ENCODE assay signal across 14 cellular contexts in the genomic region with DNA sequence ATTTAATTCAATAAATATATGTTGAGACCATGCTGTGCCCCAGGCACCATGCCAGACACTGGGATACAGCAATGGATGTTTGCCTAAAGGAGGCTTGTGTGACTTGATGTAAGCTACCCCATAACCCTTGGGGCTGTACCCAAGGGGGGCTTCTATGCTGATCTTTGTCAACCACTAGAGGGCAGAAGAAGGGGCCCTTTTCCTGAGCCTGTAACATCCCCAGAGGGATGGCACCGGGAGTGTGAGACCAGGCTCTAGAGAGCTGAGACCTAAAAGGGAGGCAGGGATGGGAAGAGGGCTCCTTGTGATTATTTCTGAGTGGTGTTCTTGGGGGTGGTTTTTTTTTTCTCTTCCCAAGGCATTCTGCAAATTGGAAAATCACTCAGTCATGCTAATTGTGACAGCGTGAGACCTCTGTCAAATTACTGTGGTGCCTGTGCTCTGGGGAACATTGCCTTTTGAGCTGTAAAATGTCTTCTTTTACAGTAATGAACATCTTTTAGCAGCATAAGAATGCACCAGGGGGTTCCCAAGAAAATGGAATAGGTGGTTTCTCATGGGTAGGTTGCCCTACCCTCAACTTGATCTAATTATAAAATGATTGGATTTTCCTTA.
A peak's percentile ranks its signal among the peaks of the same experiment; 100 is the strongest.
DNase-seq lines count a peak whose midpoint lies in the region; ATAC-seq, FAIRE-seq and TF ChIP-seq lines count a peak whose summit lies in the region.
"Had no signal": no experiment of that assay in that cellular context is flagged by ENCODE, and none has a peak within 500 bp of the region (broad histone marks: within the 10 kb centered on the region; RNA-seq: fewer than 3 reads in every experiment).

No MANE protein-coding gene starts in this region.

- no TSS peak for BruUV-seq in Caco-2 (replicated peaks; lab: Mats Ljungman, UMichigan)

- no peaks in the 10 kb centered on the region for H3K27me3 ChIP-seq in Caco-2 (replicated peaks; ENCODE audit: control insufficient read depth, insufficient read depth, low read length)
- H3K27me3 ChIP-seq in H7 (ENCODE audit: control insufficient read depth, insufficient read depth, low read length) = no peaks in the 10 kb centered on the region
- no peaks in the 10 kb centered on the region for H3K27me3 ChIP-seq in CD4-positive, alpha-beta T cell (ENCODE audit: control insufficient read depth, insufficient read depth, low read length)

- POLR2A ChIA-PET in Caco-2 (lab: Charles Lee) = interaction anchor here (0.5 kb wide), 1 partner anchor 733 kb away, joined by 4 read pairs; no protein-coding TSS in a partner anchor
- POLR2A ChIA-PET in RWPE1 (lab: Yijun Ruan, JAX; ENCODE audit: low non-redundant PET) = no interaction called here
- POLR2A ChIA-PET in CD4-positive, alpha-beta T cell (lab: Charles Lee) = no interaction called here

- H3K27ac ChIP-seq in RWPE1 (no peak overlapping the region), kidney (ENCODE audit: low read depth in 2 of 2, low read length in 2 of 2) (no peak overlapping the region)
- no peak overlapping the region for H3K27ac ChIP-seq in CD4-positive, alpha-beta T cell (ENCODE audit: low read depth, low read length)

- H3K9ac ChIP-seq in kidney (ENCODE audit: low read length in 2 of 2) = no peak overlapping the region

- no peaks in the 10 kb centered on the region for H3K4me1 ChIP-seq in Caco-2
- no peaks in the 10 kb centered on the region for H3K4me1 ChIP-seq in kidney (ENCODE audit: control insufficient read depth in 1 of 2, insufficient read depth in 1 of 2, low read depth in 1 of 2, low read length in 2 of 2)

- H3K27ac Mint-ChIP-seq in Caco-2 (ENCODE audit: unreplicated experiment) = no peak overlapping the region
- no peak overlapping the region for H3K27ac Mint-ChIP-seq in CD4-positive, alpha-beta T cell
- H3K27ac Mint-ChIP-seq: T-helper 1 cell treated with Interleukin-12 subunit alpha and Interleukin-12 subunit beta and Interleukin-4 antibody, amounts not matched to agents 30 μg/mL and 1 μg/mL, for 36 hours had no signal

- DNase-seq in Caco-2 = peak in 1 of 2 experiments; percentile 17
- DNase-seq in H7 = peak; percentile 82
- DNase-seq in RWPE1 (ENCODE audit: low spot score) = no peak
- no peak for DNase-seq in kidney
- no peak for DNase-seq in CD4-positive, alpha-beta T cell
- DNase-seq in stimulated activated CD4-positive, alpha-beta T cell treated with anti-CD3 and anti-CD28 coated beads, Interleukin-12 subunit alpha, Interleukin-12 subunit beta, amount 100 ng/mL, for 4 hours = no peak
- DNase-seq: activated T-cell treated with anti-CD3 and anti-CD28 coated beads, Interleukin-2, amount 50 U/mL, for 48 hours; NCI-H2029; nucleus accumbens had no signal

- H3K4me3 ChIP-seq in Caco-2 (ENCODE audit: low read depth, low read length) (no peak overlapping the region), H7 (ENCODE audit: insufficient read depth, low read depth, low read length) (no peak overlapping the region), kidney (ENCODE audit: low read length in 2 of 2) (no peak overlapping the region)

- CTCF ChIA-PET in Caco-2 (lab: Charles Lee) = no interaction called here
- CTCF ChIA-PET in RWPE1 (lab: Yijun Ruan, JAX) = interaction anchor here (0.6 kb wide), 1 partner anchor 135 kb away, joined by 3 read pairs; no protein-coding TSS in a partner anchor
- CTCF ChIA-PET in CD4-positive, alpha-beta T cell (lab: Charles Lee) = no interaction called here

- intact Hi-C loops in Caco-2 (cut with micrococcal nuclease; ENCODE audit: unreplicated experiment) = no loop called here
- intact Hi-C loops in kidney (cut with DNase I) = no loop called here
- intact Hi-C loops in CD4-positive, alpha-beta T cell (cut with DNase I, micrococcal nuclease) = no loop called here

- no peak for FAIRE-seq in kidney (lab: Jason Lieb, UNC)
- FAIRE-seq: G401.6 had no signal

- H3K27me3 Mint-ChIP-seq in Caco-2 (ENCODE audit: insufficient read depth, unreplicated experiment) = peaks cover 14% of the 10 kb centered on the region
- no peaks in the 10 kb centered on the region for H3K27me3 Mint-ChIP-seq in CD4-positive, alpha-beta T cell

- H3K36me3 Mint-ChIP-seq in Caco-2 (ENCODE audit: insufficient read depth, unreplicated experiment) = no peaks in the 10 kb centered on the region
- H3K36me3 Mint-ChIP-seq in CD4-positive, alpha-beta T cell (ENCODE audit: low read depth) = no peaks in the 10 kb centered on the region

- H3K36me3 ChIP-seq in Caco-2 (ENCODE audit: control insufficient read depth, insufficient read depth, low read length) (no peaks in the 10 kb centered on the region), H7 (replicated peaks; ENCODE audit: control insufficient read depth, insufficient read depth, low read length) (no peaks in the 10 kb centered on the region), kidney (ENCODE audit: control insufficient read depth in 1 of 2, insufficient read depth in 2 of 2, low read length in 2 of 2) (no peaks in the 10 kb centered on the region)

- H3K9me3 Mint-ChIP-seq in Caco-2 (ENCODE audit: unreplicated experiment) = peaks cover 2% of the 10 kb centered on the region
- no peaks in the 10 kb centered on the region for H3K9me3 Mint-ChIP-seq in CD4-positive, alpha-beta T cell
- H3K9me3 Mint-ChIP-seq: central memory CD8-positive, alpha-beta T cell; T-helper 1 cell treated with Interleukin-12 subunit alpha and Interleukin-12 subunit beta and Interleukin-4 antibody, amounts not matched to agents 30 μg/mL and 1 μg/mL, for 36 hours had no signal

- peak; percentile 28 to 46 for TF ChIP-seq CTCF in Caco-2 (IDR thresholded peaks at IDR 0.05; ENCODE audit: insufficient read depth in 1 of 2, low read depth in 1 of 2, low read length in 1 of 2, severe bottlenecking in 1 of 2, unreplicated experiment in 1 of 2)
- peak; percentile 18; the same call in 1 of the 2 replicates for TF ChIP-seq CTCF in RWPE1 (conservative IDR thresholded peaks at IDR 0.05; ENCODE audit: low read depth)
- peak; percentile 8 for TF ChIP-seq CTCF in kidney (IDR thresholded peaks at IDR 0.05; ENCODE audit: borderline replicate concordance, extremely low read depth, insufficient read depth)
- no peak for TF ChIP-seq CTCF in CD4-positive, alpha-beta T cell (IDR thresholded peaks at IDR 0.05)

- H3K4me3 Mint-ChIP-seq in Caco-2 (ENCODE audit: unreplicated experiment) = no peak overlapping the region
- H3K4me3 Mint-ChIP-seq in CD4-positive, alpha-beta T cell = no peak overlapping the region
- H3K4me3 Mint-ChIP-seq: central memory CD8-positive, alpha-beta T cell; T-helper 1 cell treated with Interleukin-12 subunit alpha and Interleukin-12 subunit beta and Interleukin-4 antibody, amounts not matched to agents 30 μg/mL and 1 μg/mL, for 36 hours had no signal

- no peaks in the 10 kb centered on the region for H3K9me3 ChIP-seq in Caco-2
- H3K9me3 ChIP-seq in kidney (ENCODE audit: control insufficient read depth in 1 of 2, low read length in 2 of 2) = no peaks in the 10 kb centered on the region
- no peaks in the 10 kb centered on the region for H3K9me3 ChIP-seq in CD4-positive, alpha-beta T cell (ENCODE audit: control insufficient read depth, low read length)

- H3K4me1 Mint-ChIP-seq in Caco-2 (ENCODE audit: low read depth, unreplicated experiment) = no peaks in the 10 kb centered on the region
- H3K4me1 Mint-ChIP-seq in CD4-positive, alpha-beta T cell (ENCODE audit: low read depth) = no peaks in the 10 kb centered on the region

- ATAC-seq in GM19328 (IDR thresholded peaks at IDR 0.05; ENCODE audit: unreplicated experiment) (no peak), GM21515 (IDR thresholded peaks at IDR 0.05; ENCODE audit: unreplicated experiment) (no peak)
- no peak for ATAC-seq in CD4-positive, alpha-beta T cell (ENCODE audit: poor library complexity)
